ENCODE assay signal across 1 cellular context in genomic region chr14:60164404-60164716, GRCh38.
TF ChIP-seq lines count a peak whose summit lies in the region.

No MANE protein-coding gene starts in this region.

TF ChIP-seq in H1, 55 proteins besides CTCF, POLR2A, EP300 and RAD21 (continued from another document):
- no peak for TF ChIP-seq TAF1 (IDR thresholded peaks at IDR 0.05; ENCODE audit: low read depth, low read length)
- TF ChIP-seq MAX (IDR thresholded peaks at IDR 0.05): no peak
- no peak for TF ChIP-seq RNF2 (IDR thresholded peaks at IDR 0.05; ENCODE audit: borderline replicate concordance, low read depth, low read length, missing control alignments, poor library complexity, severe bottlenecking)
- no peak for TF ChIP-seq SRF (IDR thresholded peaks at IDR 0.05; ENCODE audit: low read depth, low read length)
- TF ChIP-seq USF2 (IDR thresholded peaks at IDR 0.05; ENCODE audit: low read length): no peak
- TF ChIP-seq TEAD4 (IDR thresholded peaks at IDR 0.05; ENCODE audit: low read depth, low read length): no peak
- no peak for TF ChIP-seq HDAC6 (IDR thresholded peaks at IDR 0.05; ENCODE audit: low read depth, low read length)
- no peak for TF ChIP-seq SP4 (IDR thresholded peaks at IDR 0.05; ENCODE audit: low read length)
